1 cellular context compared by ENCODE assay signal in the genomic region with DNA sequence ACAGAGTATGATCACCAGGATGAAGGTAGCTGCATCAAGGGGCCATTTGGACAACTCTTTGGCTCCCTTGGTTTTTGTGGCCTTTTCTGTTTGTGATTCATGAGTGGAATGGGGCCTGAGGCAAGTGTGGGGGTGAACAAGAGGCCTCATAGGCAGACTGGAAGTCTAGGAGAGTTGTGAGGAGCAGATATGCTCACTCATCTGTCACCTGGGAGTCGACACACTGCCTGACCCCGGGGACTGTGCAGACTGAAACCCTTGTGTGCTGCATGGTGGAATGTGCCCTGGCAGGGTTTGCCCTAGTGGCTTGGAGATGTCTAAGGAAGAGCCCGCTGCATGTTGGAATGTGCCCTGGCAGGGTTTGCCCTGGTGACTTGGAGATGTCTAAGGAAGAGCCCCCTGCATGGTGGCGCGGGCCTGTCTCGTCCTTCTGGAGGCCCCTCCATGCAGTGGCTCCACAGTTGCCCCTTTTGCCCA.
TF ChIP-seq lines count a peak whose summit lies in the region.

No MANE protein-coding gene starts in this region.

TF ChIP-seq in HCT116, 20 proteins besides CTCF, POLR2A, EP300 and RAD21 (continued from another document):
- TF ChIP-seq, protein P1, sequence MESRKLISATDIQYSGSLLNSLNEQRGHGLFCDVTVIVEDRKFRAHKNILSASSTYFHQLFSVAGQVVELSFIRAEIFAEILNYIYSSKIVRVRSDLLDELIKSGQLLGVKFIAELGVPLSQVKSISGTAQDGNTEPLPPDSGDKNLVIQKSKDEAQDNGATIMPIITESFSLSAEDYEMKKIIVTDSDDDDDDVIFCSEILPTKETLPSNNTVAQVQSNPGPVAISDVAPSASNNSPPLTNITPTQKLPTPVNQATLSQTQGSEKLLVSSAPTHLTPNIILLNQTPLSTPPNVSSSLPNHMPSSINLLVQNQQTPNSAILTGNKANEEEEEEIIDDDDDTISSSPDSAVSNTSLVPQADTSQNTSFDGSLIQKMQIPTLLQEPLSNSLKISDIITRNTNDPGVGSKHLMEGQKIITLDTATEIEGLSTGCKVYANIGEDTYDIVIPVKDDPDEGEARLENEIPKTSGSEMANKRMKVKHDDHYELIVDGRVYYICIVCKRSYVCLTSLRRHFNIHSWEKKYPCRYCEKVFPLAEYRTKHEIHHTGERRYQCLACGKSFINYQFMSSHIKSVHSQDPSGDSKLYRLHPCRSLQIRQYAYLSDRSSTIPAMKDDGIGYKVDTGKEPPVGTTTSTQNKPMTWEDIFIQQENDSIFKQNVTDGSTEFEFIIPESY (IDR thresholded peaks at IDR 0.05; ENCODE audit: extremely low read depth, insufficient replicate concordance, low read length), result no peak
- TF ChIP-seq YY1 (IDR thresholded peaks at IDR 0.05; ENCODE audit: extremely low read depth, insufficient replicate concordance, low read depth, low read length) (no peak), EZH2 (IDR thresholded peaks at IDR 0.05) (no peak), ZFX (IDR thresholded peaks at IDR 0.05) (no peak), CBX3 (IDR thresholded peaks at IDR 0.05; ENCODE audit: low read depth) (no peak), POLR2AphosphoS5 (IDR thresholded peaks at IDR 0.05; ENCODE audit: low read depth, low read length) (no peak), TCF7L2 (IDR thresholded peaks at IDR 0.05; ENCODE audit: borderline replicate concordance, extremely low read depth, insufficient read depth, insufficient read length) (no peak), EGR1 (IDR thresholded peaks at IDR 0.05; ENCODE audit: low read depth) (no peak), JUND (IDR thresholded peaks at IDR 0.05) (no peak)
- TF ChIP-seq, protein P2, sequence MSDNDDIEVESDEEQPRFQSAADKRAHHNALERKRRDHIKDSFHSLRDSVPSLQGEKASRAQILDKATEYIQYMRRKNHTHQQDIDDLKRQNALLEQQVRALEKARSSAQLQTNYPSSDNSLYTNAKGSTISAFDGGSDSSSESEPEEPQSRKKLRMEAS (IDR thresholded peaks at IDR 0.05), result no peak
- TF ChIP-seq, protein P3, sequence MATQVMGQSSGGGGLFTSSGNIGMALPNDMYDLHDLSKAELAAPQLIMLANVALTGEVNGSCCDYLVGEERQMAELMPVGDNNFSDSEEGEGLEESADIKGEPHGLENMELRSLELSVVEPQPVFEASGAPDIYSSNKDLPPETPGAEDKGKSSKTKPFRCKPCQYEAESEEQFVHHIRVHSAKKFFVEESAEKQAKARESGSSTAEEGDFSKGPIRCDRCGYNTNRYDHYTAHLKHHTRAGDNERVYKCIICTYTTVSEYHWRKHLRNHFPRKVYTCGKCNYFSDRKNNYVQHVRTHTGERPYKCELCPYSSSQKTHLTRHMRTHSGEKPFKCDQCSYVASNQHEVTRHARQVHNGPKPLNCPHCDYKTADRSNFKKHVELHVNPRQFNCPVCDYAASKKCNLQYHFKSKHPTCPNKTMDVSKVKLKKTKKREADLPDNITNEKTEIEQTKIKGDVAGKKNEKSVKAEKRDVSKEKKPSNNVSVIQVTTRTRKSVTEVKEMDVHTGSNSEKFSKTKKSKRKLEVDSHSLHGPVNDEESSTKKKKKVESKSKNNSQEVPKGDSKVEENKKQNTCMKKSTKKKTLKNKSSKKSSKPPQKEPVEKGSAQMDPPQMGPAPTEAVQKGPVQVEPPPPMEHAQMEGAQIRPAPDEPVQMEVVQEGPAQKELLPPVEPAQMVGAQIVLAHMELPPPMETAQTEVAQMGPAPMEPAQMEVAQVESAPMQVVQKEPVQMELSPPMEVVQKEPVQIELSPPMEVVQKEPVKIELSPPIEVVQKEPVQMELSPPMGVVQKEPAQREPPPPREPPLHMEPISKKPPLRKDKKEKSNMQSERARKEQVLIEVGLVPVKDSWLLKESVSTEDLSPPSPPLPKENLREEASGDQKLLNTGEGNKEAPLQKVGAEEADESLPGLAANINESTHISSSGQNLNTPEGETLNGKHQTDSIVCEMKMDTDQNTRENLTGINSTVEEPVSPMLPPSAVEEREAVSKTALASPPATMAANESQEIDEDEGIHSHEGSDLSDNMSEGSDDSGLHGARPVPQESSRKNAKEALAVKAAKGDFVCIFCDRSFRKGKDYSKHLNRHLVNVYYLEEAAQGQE (IDR thresholded peaks at IDR 0.05; ENCODE audit: low read depth), result no peak
- TF ChIP-seq, protein P4, sequence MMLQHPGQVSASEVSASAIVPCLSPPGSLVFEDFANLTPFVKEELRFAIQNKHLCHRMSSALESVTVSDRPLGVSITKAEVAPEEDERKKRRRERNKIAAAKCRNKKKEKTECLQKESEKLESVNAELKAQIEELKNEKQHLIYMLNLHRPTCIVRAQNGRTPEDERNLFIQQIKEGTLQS (IDR thresholded peaks at IDR 0.05), result no peak
